17 cellular contexts compared by ENCODE assay signal in the genomic region with DNA sequence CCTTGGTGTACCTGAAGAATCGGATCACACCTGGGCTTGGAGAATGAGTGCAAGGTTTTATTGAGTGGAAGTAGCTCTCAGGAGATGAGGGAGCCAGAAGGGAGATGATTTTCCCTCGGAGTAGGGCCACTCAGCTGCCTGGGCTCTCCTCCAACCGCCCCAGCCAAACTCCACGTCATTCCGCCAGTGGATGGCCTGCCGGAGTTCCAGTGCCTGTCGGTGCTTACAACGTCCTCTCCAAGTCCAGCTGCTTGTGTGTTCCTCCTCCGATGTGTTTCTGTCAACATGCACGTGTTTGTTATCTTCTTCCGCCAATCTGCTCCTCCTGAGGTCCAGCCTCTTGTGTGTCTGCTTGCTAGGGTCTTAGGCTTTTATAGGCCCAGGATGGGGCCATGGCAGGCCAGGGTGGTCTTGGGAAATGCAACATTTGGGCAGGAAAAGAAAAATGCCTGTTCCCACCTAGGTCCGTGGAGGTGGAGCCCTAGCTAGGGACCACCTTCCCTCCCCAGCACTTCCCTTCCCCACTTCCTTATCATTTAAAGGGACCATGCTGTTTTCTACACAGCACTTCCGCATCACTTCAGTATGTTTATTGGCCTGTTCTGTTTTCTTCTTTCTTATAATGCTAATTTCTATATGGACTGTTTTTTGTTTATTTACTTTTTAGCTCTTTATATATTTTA.
DNase-seq lines count a peak whose midpoint lies in the region; ATAC-seq and TF ChIP-seq lines count a peak whose summit lies in the region.
"Had no signal": no experiment of that assay in that cellular context is flagged by ENCODE, and none has a peak within 500 bp of the region (broad histone marks: within the 10 kb centered on the region; RNA-seq: fewer than 3 reads in every experiment).

No MANE protein-coding gene starts in this region.

- no peak for TF ChIP-seq POLR2A in esophagus squamous epithelium (IDR thresholded peaks at IDR 0.05)

- no peak for TF ChIP-seq CTCF in psoas muscle (IDR thresholded peaks at IDR 0.05)
- TF ChIP-seq CTCF in esophagus squamous epithelium (IDR thresholded peaks at IDR 0.05) = no peak

- H3K4me1 ChIP-seq in psoas muscle (no peaks in the 10 kb centered on the region), esophagus squamous epithelium (no peaks in the 10 kb centered on the region)
- H3K4me1 ChIP-seq: A549, lower lobe of right lung had no signal

- no peaks in the 10 kb centered on the region for H3K36me3 ChIP-seq in psoas muscle (ENCODE audit: insufficient read depth in 1 of 2, low read depth in 1 of 2)
- no peaks in the 10 kb centered on the region for H3K36me3 ChIP-seq in esophagus squamous epithelium
- H3K36me3 ChIP-seq: lower lobe of right lung had no signal

- DNase-seq in Ammon's horn (ENCODE audit: low spot score) (peak; percentile 73), caudate nucleus (lab: John Stamatoyannopoulos, UW) (peak in 57 of 61 donors; percentile 5 to 84 (median 51)), hippocampal formation (lab: John Stamatoyannopoulos, UW) (peak; percentile 26 to 61), psoas muscle (peak; percentile 75 to 83), hepatic stellate cell (ENCODE audit: low spot score) (no peak), NCI-H1092 treated with DMSO at 0.1 percent for 48 hours (lab: John Stamatoyannopoulos, UW) (no peak), esophagus squamous epithelium (lab: John Stamatoyannopoulos, UW) (no peak)
- no peak for DNase-seq in stimulated activated naive CD4-positive, alpha-beta T cell treated with Interleukin-2 at 50 U/mL for 16 hours (lab: John Stamatoyannopoulos, UW)
- DNase-seq: CD8-positive, alpha-beta T cell; erythroblast; lower lobe of right lung; NCI-H146; NCI-H510A had no signal

- no peak overlapping the region for H3K4me3 ChIP-seq in psoas muscle
- H3K4me3 ChIP-seq in esophagus squamous epithelium = no peak overlapping the region
- H3K4me3 ChIP-seq: A549, lower lobe of right lung, smooth muscle cell had no signal

- H3K27ac ChIP-seq in caudate nucleus (ENCODE audit: low read depth, low read length) = peak overlapping the region; percentile 81
- peak overlapping the region; percentile 13 for H3K27ac ChIP-seq in psoas muscle
- peak overlapping the region in 1 of 4 donors; percentile 23 for H3K27ac ChIP-seq in esophagus squamous epithelium
- H3K27ac ChIP-seq: A549, KMS-11, lower lobe of right lung had no signal

- WGBS in psoas muscle, 3 donors = 34 to 53% (median 38%) methylated on average over 13 of the region's 13 CpGs
- WGBS in esophagus squamous epithelium, 2 donors = 59 to 80% methylated on average over 12 of the region's 13 CpGs

- H3K27me3 ChIP-seq in psoas muscle (ENCODE audit: insufficient read depth in 3 of 3, low read length in 2 of 3) (no peaks in the 10 kb centered on the region), esophagus squamous epithelium (no peaks in the 10 kb centered on the region)

- H3K9me3 ChIP-seq in psoas muscle = no peaks in the 10 kb centered on the region
- no peaks in the 10 kb centered on the region for H3K9me3 ChIP-seq in esophagus squamous epithelium
- H3K9me3 ChIP-seq: A549, lower lobe of right lung had no signal

- intact Hi-C loops in psoas muscle (cut with DNase I) (no loop called here), esophagus squamous epithelium (cut with DNase I) (no loop called here)

- peak; percentile 44 to 77 (median 70) for ATAC-seq in psoas muscle
- ATAC-seq: A549; CD8-positive, alpha-beta T cell; HCT116; lower lobe of right lung had no signal

Comparison
In these comparisons a context has a peak if more than half of its experiments do, and no peak if none do; other contexts are left out.
1. DNase-seq: peak in Ammon's horn (single experiment), caudate nucleus (57 of 61), hippocampal formation (2 of 2) and psoas muscle (2 of 2); none in stimulated activated naive CD4-positive, alpha-beta T cell treated with Interleukin-2 at 50 U/mL for 16 hours (single experiment), hepatic stellate cell (single experiment), NCI-H1092 treated with DMSO at 0.1 percent for 48 hours (single experiment) and esophagus squamous epithelium (single experiment).